ENCODE assay signal across 27 cellular contexts in genomic region chr4:163271555-163272127, GRCh38.
"Had no signal": no experiment of that assay in that cellular context is flagged by ENCODE, and none has a peak within 500 bp of the region (broad histone marks: within the 10 kb centered on the region; RNA-seq: fewer than 3 reads in every experiment).

No MANE protein-coding gene starts in this region.

- H3K4me3 ChIP-seq: esophagus muscularis mucosa, gastrocnemius medialis had no signal

- DNase-seq: activated CD4-positive, alpha-beta memory T cell treated with anti-CD3 and anti-CD28 coated beads, Interleukin-2, amount 10 ng/mL, durations not matched to agents 7 days and 5 days; activated CD4-positive, alpha-beta T cell treated with anti-CD3 and anti-CD28 coated beads for 1 hour; activated CD4-positive, alpha-beta T cell treated with anti-CD3 and anti-CD28 coated beads for 4 hours; activated CD4-positive, alpha-beta T cell treated with anti-CD3 and anti-CD28 coated beads, Interleukin-2, amount 10 ng/mL, durations not matched to agents 7 days and 5 days; activated CD4-positive, alpha-beta T cell treated with anti-CD3 and anti-CD28 coated beads, Interleukin-2, amount 50 U/mL, for 4 hours; activated CD8-positive, alpha-beta memory T cell treated with anti-CD3 and anti-CD28 coated beads, Interleukin-2, amount 50 U/mL, for 48 hours; activated gamma-delta T cell; activated naive CD4-positive, alpha-beta T cell treated with anti-CD3 and anti-CD28 coated beads, Interleukin-2, amount 50 U/mL, for 16 hours; activated naive CD4-positive, alpha-beta T cell treated with Interleukin-2 at 50 U/mL for 16 hours; activated T-cell treated with anti-CD3 and anti-CD28 coated beads for 4 hours; activated T-cell treated with anti-CD3 and anti-CD28 coated beads, Interleukin-2, amount 50 U/mL, for 24 hours; activated T-cell treated with anti-CD3 and anti-CD28 coated beads, Interleukin-2, amount 50 U/mL, for 72 hours; amniotic stem cell; brain microvascular endothelial cell; caudate nucleus; cortex of kidney; dermis blood vessel endothelial cell; effector CD4-positive, alpha-beta T cell; effector memory CD8-positive, alpha-beta T cell; erythroblast; foreskin keratinocyte; gastrocnemius medialis; glutamatergic neuron; T-helper 2 cell had no signal

- H3K27me3 ChIP-seq: brain microvascular endothelial cell, esophagus muscularis mucosa, foreskin keratinocyte, gastrocnemius medialis had no signal

- H3K36me3 ChIP-seq: brain microvascular endothelial cell, esophagus muscularis mucosa, gastrocnemius medialis had no signal

- H3K27ac ChIP-seq: brain microvascular endothelial cell, esophagus muscularis mucosa, foreskin keratinocyte, gastrocnemius medialis, VCaP had no signal

- ATAC-seq: activated T-cell treated with anti-CD3 and anti-CD28 coated beads, Interleukin-2, amount 50 U/mL, for 72 hours; effector memory CD8-positive, alpha-beta T cell; foreskin keratinocyte; gastrocnemius medialis; WTC11 had no signal

- H3K4me1 ChIP-seq: esophagus muscularis mucosa, foreskin keratinocyte, gastrocnemius medialis had no signal

- H3K9me3 ChIP-seq: esophagus muscularis mucosa, gastrocnemius medialis had no signal
